24 cellular contexts compared by ENCODE assay signal in the genomic region with DNA sequence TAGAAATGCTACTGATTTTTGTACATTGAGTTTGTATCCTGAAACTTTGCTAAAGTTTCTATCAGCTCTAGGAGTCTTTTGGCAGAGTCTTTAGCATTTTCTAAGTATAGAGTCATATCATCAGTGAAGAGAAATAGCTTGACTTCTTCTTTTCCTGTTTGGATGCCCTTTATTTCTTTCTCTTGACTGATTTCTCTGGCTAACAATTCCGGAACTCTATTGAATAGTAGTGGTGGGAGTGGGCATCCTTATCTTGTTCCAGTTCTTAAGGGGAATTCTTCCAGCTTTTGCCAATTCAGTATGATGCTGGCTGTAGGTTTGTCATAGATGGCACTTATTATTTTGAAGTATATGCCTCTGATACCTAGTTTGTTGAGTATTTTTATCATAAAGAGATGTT.
A peak's percentile ranks its signal among the peaks of the same experiment; 100 is the strongest.
DNase-seq lines count a peak whose midpoint lies in the region; TF ChIP-seq lines count a peak whose summit lies in the region.
"Had no signal": no experiment of that assay in that cellular context is flagged by ENCODE, and none has a peak within 500 bp of the region (broad histone marks: within the 10 kb centered on the region; RNA-seq: fewer than 3 reads in every experiment).

No MANE protein-coding gene starts in this region.

- H3K79me2 ChIP-seq in GM23248 (ENCODE audit: insufficient read depth): no peaks in the 10 kb centered on the region

- no peak overlapping the region for H3K4me2 ChIP-seq in GM23248 (ENCODE audit: unreplicated experiment)
- H3K4me2 ChIP-seq: BLaER1 had no signal

- H4K20me1 ChIP-seq in GM23248 (ENCODE audit: insufficient read depth): no peaks in the 10 kb centered on the region
- H4K20me1 ChIP-seq: BLaER1 had no signal

- H3K4me3 ChIP-seq in GM23248: no peak overlapping the region
- no peak overlapping the region for H3K4me3 ChIP-seq in adipocyte (ENCODE audit: low read length)
- no peak overlapping the region for H3K4me3 ChIP-seq in cardiac fibroblast (replicated peaks in 1 of 2; ENCODE audit: low read depth in 2 of 2, low read length in 2 of 2)
- no peak overlapping the region for H3K4me3 ChIP-seq in fibroblast of the aortic adventitia (ENCODE audit: low read depth, low read length)
- H3K4me3 ChIP-seq in H7 (ENCODE audit: insufficient read depth, low read depth, low read length): no peak overlapping the region
- H3K4me3 ChIP-seq: BLaER1, GM12878 had no signal

- H3K27me3 ChIP-seq in GM23248 (replicated peaks; ENCODE audit: insufficient read depth) (no peaks in the 10 kb centered on the region), adipocyte (replicated peaks; ENCODE audit: control insufficient read depth, insufficient read depth, low read length) (no peaks in the 10 kb centered on the region), H7 (ENCODE audit: control insufficient read depth, insufficient read depth, low read length) (no peaks in the 10 kb centered on the region)
- H3K27me3 ChIP-seq: BE2C, BLaER1 had no signal

- WGBS in GM23248 (ENCODE audit: low coverage in 1 of 2, low lambda C conversion rate in 2 of 2, missing lambda C conversion rate in 2 of 2), 2 experiments: 57 to 70% methylated on average over 1 of the region's 1 CpG

- H3F3A ChIP-seq in GM23248 (ENCODE audit: insufficient read depth): peaks cover 7% of the 10 kb centered on the region

- H3K4me1 ChIP-seq in GM23248 (ENCODE audit: insufficient read depth) (peaks cover 44% of the 10 kb centered on the region), adipocyte (ENCODE audit: control insufficient read depth, insufficient read depth, low read length) (peaks cover 18% of the 10 kb centered on the region)
- H3K4me1 ChIP-seq: BE2C, BLaER1 had no signal

- no peak overlapping the region for H2AFZ ChIP-seq in GM23248

- peak; percentile 38 for DNase-seq in GM23248
- peak; percentile 27 for DNase-seq in adipocyte (ENCODE audit: low read depth)
- DNase-seq in cardiac fibroblast (ENCODE audit: low read depth in 2 of 2): peak; percentile 16 to 58
- peak; percentile 28 for DNase-seq in fibroblast of the aortic adventitia (ENCODE audit: low read depth)
- DNase-seq in SIG-M5 (lab: John Stamatoyannopoulos, UW): no peak
- DNase-seq in A172 (ENCODE audit: low spot score): no peak
- DNase-seq in H7: no peak
- DNase-seq: ACHN; BE2C; C1 segment of cervical spinal cord; CD4-positive, alpha-beta memory T cell; CD4-positive, CD25-positive, alpha-beta regulatory T cell; CD8-positive, alpha-beta memory T cell; COR-L47; DMS 273 treated with DMSO at 0.1 percent for 48 hours; DMS153; DMS53; DMS79; DND-41; EL; GDM1 had no signal

- in situ Hi-C loops in GM23248 (cut with MboI): no loop called here

- H3K36me3 ChIP-seq in GM23248 (ENCODE audit: low read depth): no peaks in the 10 kb centered on the region
- no peaks in the 10 kb centered on the region for H3K36me3 ChIP-seq in adipocyte (ENCODE audit: control insufficient read depth, insufficient read depth, low read length, severe bottlenecking)
- H3K36me3 ChIP-seq in H7 (replicated peaks; ENCODE audit: control insufficient read depth, insufficient read depth, low read length): no peaks in the 10 kb centered on the region
- H3K36me3 ChIP-seq: BE2C, BLaER1 had no signal

- no peak overlapping the region for H3K27ac ChIP-seq in GM23248
- H3K27ac ChIP-seq: 22Rv1, BLaER1 had no signal

- H3K9ac ChIP-seq in GM23248 (no peak overlapping the region), adipocyte (ENCODE audit: low read length) (no peak overlapping the region)
- H3K9ac ChIP-seq: BLaER1 had no signal

- TF ChIP-seq CTCF in cardiac fibroblast (IDR thresholded peaks at IDR 0.05; ENCODE audit: low read depth, low read length) (no peak), fibroblast of the aortic adventitia (IDR thresholded peaks at IDR 0.05; ENCODE audit: insufficient read depth, low read length) (no peak)

- no peaks in the 10 kb centered on the region for H3K9me2 ChIP-seq in GM23248 (ENCODE audit: insufficient read depth)

- H3K9me3 ChIP-seq in GM23248 (ENCODE audit: low read depth) (no peaks in the 10 kb centered on the region), adipocyte (ENCODE audit: control insufficient read depth, low read length) (no peaks in the 10 kb centered on the region)
- H3K9me3 ChIP-seq: BE2C, BLaER1 had no signal

Comparison
In these comparisons a context has a peak if more than half of its experiments do, and no peak if none do; other contexts are left out.
1. DNase-seq: peak in GM23248 (single experiment), adipocyte (single experiment), cardiac fibroblast (2 of 2) and fibroblast of the aortic adventitia (single experiment); none in SIG-M5 (single experiment), A172 (single experiment) and H7 (single experiment).